In genomic region chr4:34035225-34035624, GRCh38 we compare ENCODE assay signal across 3 cellular contexts.
TF ChIP-seq lines count a peak whose summit lies in the region.

No MANE protein-coding gene starts in this region.

TF ChIP-seq in HepG2, 621 proteins besides CTCF, POLR2A, EP300 and RAD21:
- no peak for TF ChIP-seq MXD3 (CRISPR knock-in tag; IDR thresholded peaks at IDR 0.05)
- 0 out of 2 replicates have a peak, but pooled peaks have one; percentile 3 for TF ChIP-seq CEBPB (IDR thresholded peaks at IDR 0.05; ENCODE audit: borderline replicate concordance, low read depth, low read length)

TF ChIP-seq in IMR-90, 13 proteins besides CTCF, POLR2A, EP300 and RAD21:
- TF ChIP-seq CEBPB (IDR thresholded peaks at IDR 0.05; ENCODE audit: low read depth, low read length) (peak; percentile 52), NFE2L2 (IDR thresholded peaks at IDR 0.05; ENCODE audit: low read depth, low read length) (no peak)

TF ChIP-seq in K562, 482 proteins besides CTCF, POLR2A, EP300 and RAD21:
- TF ChIP-seq THAP7 (CRISPR knock-in tag; IDR thresholded peaks at IDR 0.05) (no peak), MCM5 (IDR thresholded peaks at IDR 0.05; ENCODE audit: low read depth) (no peak), CEBPG (CRISPR knock-in tag; IDR thresholded peaks at IDR 0.05) (no peak), CEBPG (tag; conservative IDR thresholded peaks at IDR 0.05 in 1 of 2, IDR thresholded peaks at IDR 0.05 in 1 of 2) (peak in 1 of 2 experiments; percentile 57; a peak in 1 of 4 replicates), ZNF184 (CRISPR knock-in tag; IDR thresholded peaks at IDR 0.05) (no peak), BMI1 (IDR thresholded peaks at IDR 0.05; ENCODE audit: low read length) (no peak), ZNF324 (CRISPR knock-in tag; IDR thresholded peaks at IDR 0.05) (no peak), NONO (IDR thresholded peaks at IDR 0.05; ENCODE audit: low read depth in 2 of 2, low read length in 1 of 2) (no peak), CEBPB (tag; IDR thresholded peaks at IDR 0.05) (peak; percentile 35; the same call in 1 of the 2 replicates), FOS (IDR thresholded peaks at IDR 0.05; ENCODE audit: extremely low read depth, insufficient read length) (no peak), TCF7 (IDR thresholded peaks at IDR 0.05; ENCODE audit: borderline replicate concordance) (no peak), CC2D1A (IDR thresholded peaks at IDR 0.05) (no peak), EWSR1 (IDR thresholded peaks at IDR 0.05; ENCODE audit: borderline replicate concordance, low read depth, partially characterized antibody) (no peak), ZFX (CRISPR knock-in tag; IDR thresholded peaks at IDR 0.05) (no peak), ZNF584 (CRISPR knock-in tag; IDR thresholded peaks at IDR 0.05; ENCODE audit: low read depth) (no peak)
